ENCODE assay signal across 22 cellular contexts in the genomic region with DNA sequence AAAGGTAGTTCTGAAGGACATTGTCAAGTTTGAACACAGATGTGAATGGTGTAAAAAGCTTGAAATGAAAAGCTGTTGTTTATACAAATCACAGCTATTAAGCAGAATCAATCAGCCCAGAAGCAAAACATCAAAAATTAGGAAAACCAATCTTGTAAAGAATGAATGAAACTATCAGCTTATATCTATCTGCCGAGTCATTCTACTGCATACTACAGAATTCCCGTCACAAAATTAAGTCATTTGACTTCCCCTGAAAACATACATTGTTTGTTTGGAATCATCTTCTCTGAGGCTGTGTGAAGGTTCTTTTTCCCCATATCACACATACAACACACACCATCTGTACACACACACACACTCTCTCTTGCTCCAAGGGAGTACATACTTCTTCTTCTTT.
"Had no signal": no experiment of that assay in that cellular context is flagged by ENCODE, and none has a peak within 500 bp of the region (broad histone marks: within the 10 kb centered on the region; RNA-seq: fewer than 3 reads in every experiment).

No MANE protein-coding gene starts in this region.

- H3K4me1 Mint-ChIP-seq: natural killer cell had no signal

- DNase-seq: activated CD4-positive, alpha-beta T cell treated with anti-CD3 and anti-CD28 coated beads for 1 hour; activated CD4-positive, alpha-beta T cell treated with anti-CD3 and anti-CD28 coated beads, Interleukin-2, amount 50 U/mL, for 48 hours; activated CD8-positive, alpha-beta memory T cell treated with anti-CD3 and anti-CD28 coated beads, Interleukin-2, amount 50 U/mL, for 4 hours; activated naive CD4-positive, alpha-beta T cell treated with Interleukin-2 at 50 U/mL for 16 hours; dorsolateral prefrontal cortex; kidney glomerular epithelial cell; left ventricle myocardium superior; mesenchymal stem cell; natural killer cell; nucleus accumbens; right cardiac atrium; SJCRH30; small intestine; stimulated activated CD4-positive, alpha-beta T cell treated with anti-CD3 and anti-CD28 coated beads, Interleukin-4, amount 100 ng/mL, for 24 hours; SW 1271; T-helper 9 cell; upper lobe of right lung had no signal

- ATAC-seq: esophagus mucosa, left ventricle myocardium superior, upper lobe of right lung had no signal

- H3K27me3 Mint-ChIP-seq: progenitor cell of endocrine pancreas had no signal

- H3K4me3 Mint-ChIP-seq: natural killer cell had no signal

- H3K4me3 ChIP-seq: ascending aorta, dorsolateral prefrontal cortex, hepatocyte, SJCRH30, thoracic aorta, upper lobe of right lung had no signal

- H3K27ac ChIP-seq: ascending aorta, hepatocyte, SJCRH30, thoracic aorta, upper lobe of right lung had no signal

- H3K9me3 ChIP-seq: ascending aorta, SJCRH30, upper lobe of right lung had no signal

- H3K9me3 Mint-ChIP-seq: natural killer cell had no signal

- H3K27ac Mint-ChIP-seq: progenitor cell of endocrine pancreas had no signal

- H3K27me3 ChIP-seq: ascending aorta, dorsolateral prefrontal cortex, hepatocyte, SJCRH30, upper lobe of right lung had no signal

- H3K4me1 ChIP-seq: ascending aorta, SJCRH30, upper lobe of right lung had no signal
